14 cellular contexts compared by ENCODE assay signal in the genomic region with DNA sequence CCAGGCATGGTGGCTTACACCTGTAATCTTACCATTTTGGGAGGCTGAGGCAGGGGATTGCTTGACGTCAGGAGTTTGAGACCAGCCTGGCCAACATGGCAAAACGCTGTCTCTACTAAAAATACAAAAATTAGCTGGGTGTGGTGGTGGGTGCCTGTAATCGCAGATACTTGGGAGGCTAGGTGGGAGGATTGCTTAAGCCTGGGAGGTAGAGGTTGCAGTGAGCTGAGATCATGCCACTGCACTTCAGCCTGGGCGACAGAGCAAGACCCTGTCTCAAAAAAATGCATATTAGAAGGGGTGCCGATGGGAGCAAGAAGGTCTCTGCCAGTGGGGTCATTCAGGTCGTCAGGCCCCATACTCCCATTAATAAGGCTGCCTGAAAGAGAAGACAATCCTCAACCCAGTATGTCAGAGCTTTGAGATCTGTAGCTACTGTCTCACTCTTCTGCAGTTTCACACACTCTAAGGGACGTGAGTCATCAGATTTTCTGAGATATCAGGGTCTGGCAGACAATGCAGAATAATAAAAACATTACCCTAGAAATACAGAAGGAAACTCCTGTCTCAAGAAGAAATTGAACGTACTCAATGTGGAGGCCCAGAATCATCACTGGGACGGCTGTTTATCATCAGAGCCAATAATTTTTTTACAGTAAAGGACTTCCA.
DNase-seq lines count a peak whose midpoint lies in the region; FAIRE-seq lines count a peak whose summit lies in the region.
"Had no signal": no experiment of that assay in that cellular context is flagged by ENCODE, and none has a peak within 500 bp of the region (broad histone marks: within the 10 kb centered on the region; RNA-seq: fewer than 3 reads in every experiment).

No MANE protein-coding gene starts in this region.

- DNase-seq in HCEC 1CT = peak; percentile 4
- DNase-seq in amniotic epithelial cell (ENCODE audit: low read depth) = peak; percentile 86
- DNase-seq in glomerular endothelial cell (ENCODE audit: extremely low read depth, low read depth, low spot score) = peak; percentile 16
- DNase-seq in urothelium cell line (ENCODE audit: low spot score) = peak; percentile 28
- DNase-seq in activated CD4-positive, alpha-beta T cell treated with anti-CD3 and anti-CD28 coated beads, Interleukin-2, amount 50 U/mL, for 4 hours = no peak
- DNase-seq in RPMI8226 = no peak
- DNase-seq in globus pallidus (ENCODE audit: low spot score) = no peak
- DNase-seq: activated CD4-positive, alpha-beta T cell treated with anti-CD3 and anti-CD28 coated beads for 4 hours; activated effector memory CD4-positive, alpha-beta T cell treated with Interleukin-2 at 50 U/mL for 16 hours; cortex of kidney; DMS79 treated with DMSO at 0.1 percent for 48 hours; heart right ventricle; NCI-H1092; NCI-H69 had no signal

- FAIRE-seq in urothelium cell line (lab: Jason Lieb, UNC) = no peak

Comparison
In these comparisons a context has a peak if more than half of its experiments do, and no peak if none do; other contexts are left out.
1. DNase-seq: peak in HCEC 1CT (single experiment), amniotic epithelial cell (single experiment), glomerular endothelial cell (single experiment) and urothelium cell line (single experiment); none in activated CD4-positive, alpha-beta T cell treated with anti-CD3 and anti-CD28 coated beads, Interleukin-2, amount 50 U/mL, for 4 hours (0 of 2), RPMI8226 (single experiment) and globus pallidus (single experiment).